Comparison of ENCODE assay signal across 34 cellular contexts in genomic region chr5:170131235-170131634, GRCh38. TPM values are rescaled to one million over a fixed set of nuclear protein-coding genes. Genes with fewer than 3 reads are reported as not detected.
"Had no signal": no experiment of that assay in that cellular context is flagged by ENCODE, and none has a peak within 500 bp of the region (broad histone marks: within the 10 kb centered on the region; RNA-seq: fewer than 3 reads in every experiment).

No MANE protein-coding gene starts in this region.

- DNase-seq: activated B cell treated with CpG ODN at 0.5 μM for 24 hours; activated CD4-positive, alpha-beta memory T cell treated with anti-CD3 and anti-CD28 coated beads, Interleukin-2, amount 10 ng/mL, durations not matched to agents 7 days and 5 days; activated CD4-positive, alpha-beta T cell treated with anti-CD3 and anti-CD28 coated beads for 4 hours; activated CD4-positive, alpha-beta T cell treated with anti-CD3 and anti-CD28 coated beads, Interleukin-2, amount 50 U/mL, for 1 hour; activated CD4-positive, CD25-positive, alpha-beta regulatory T cell treated with anti-CD3 and anti-CD28 coated beads, Interleukin-2, amount 50 U/mL, for 72 hours; activated effector memory CD4-positive, alpha-beta T cell treated with Interleukin-2 at 50 U/mL for 16 hours; activated naive CD4-positive, alpha-beta T cell treated with anti-CD3 and anti-CD28 coated beads, Interleukin-2, amount 10 ng/mL, durations not matched to agents 7 days and 5 days; activated naive CD8-positive, alpha-beta T cell treated with anti-CD3 and anti-CD28 coated beads for 36 hours; activated T-cell treated with anti-CD3 and anti-CD28 coated beads, Interleukin-2, amount 50 U/mL, for 48 hours; amniotic stem cell; aorta; brain microvascular endothelial cell; MM.1S; MV-4-11; NCI-H1092; NCI-H1436 treated with DMSO at 0.1 percent for 48 hours; NCI-H1694 treated with DMSO at 0.1 percent for 48 hours; NCI-H2029; NCI-H345; NCI-H524 treated with DMSO at 0.1 percent for 48 hours; SIG-M5; T-helper 1 cell; T-helper 2 cell; T-helper 9 cell had no signal

- H3K36me3 ChIP-seq: brain microvascular endothelial cell, cardiac muscle cell had no signal

- H3K4me1 Mint-ChIP-seq: activated B cell treated with CpG ODN at 0.5 μM for 24 hours; activated CD4-positive, alpha-beta memory T cell treated with anti-CD3 and anti-CD28 coated beads, Interleukin-2, amount 10 ng/mL, durations not matched to agents 7 days and 5 days; activated naive CD4-positive, alpha-beta T cell treated with anti-CD3 and anti-CD28 coated beads, Interleukin-2, amount 10 ng/mL, durations not matched to agents 7 days and 5 days; activated naive CD8-positive, alpha-beta T cell treated with anti-CD3 and anti-CD28 coated beads for 36 hours had no signal

- H3K9me3 Mint-ChIP-seq: activated CD4-positive, alpha-beta memory T cell treated with anti-CD3 and anti-CD28 coated beads, Interleukin-2, amount 10 ng/mL, durations not matched to agents 7 days and 5 days; activated naive CD4-positive, alpha-beta T cell treated with anti-CD3 and anti-CD28 coated beads, Interleukin-2, amount 10 ng/mL, durations not matched to agents 7 days and 5 days had no signal

- H3K4me3 ChIP-seq: cardiac muscle cell had no signal

- H3K9ac ChIP-seq: KMS-11 had no signal

- H3K4me3 Mint-ChIP-seq: activated B cell treated with CpG ODN at 0.5 μM for 24 hours; activated CD4-positive, alpha-beta memory T cell treated with anti-CD3 and anti-CD28 coated beads, Interleukin-2, amount 10 ng/mL, durations not matched to agents 7 days and 5 days; activated naive CD4-positive, alpha-beta T cell treated with anti-CD3 and anti-CD28 coated beads, Interleukin-2, amount 10 ng/mL, durations not matched to agents 7 days and 5 days; activated naive CD8-positive, alpha-beta T cell treated with anti-CD3 and anti-CD28 coated beads for 36 hours had no signal

- ATAC-seq: Right ventricle myocardium inferior, SK-N-SH treated with all-trans-retinoic acid at 6 μM for 48 hours had no signal

- H3K27ac ChIP-seq: brain microvascular endothelial cell, cardiac muscle cell, KMS-11, RWPE1, VCaP had no signal

- H3K27me3 ChIP-seq: brain microvascular endothelial cell, cardiac muscle cell had no signal

- H3K36me3 Mint-ChIP-seq: activated naive CD4-positive, alpha-beta T cell treated with anti-CD3 and anti-CD28 coated beads, Interleukin-2, amount 10 ng/mL, durations not matched to agents 7 days and 5 days had no signal

- H3K27ac Mint-ChIP-seq: activated B cell treated with CpG ODN at 0.5 μM for 24 hours; activated CD4-positive, alpha-beta memory T cell treated with anti-CD3 and anti-CD28 coated beads, Interleukin-2, amount 10 ng/mL, durations not matched to agents 7 days and 5 days; activated naive CD4-positive, alpha-beta T cell treated with anti-CD3 and anti-CD28 coated beads, Interleukin-2, amount 10 ng/mL, durations not matched to agents 7 days and 5 days; activated naive CD8-positive, alpha-beta T cell treated with anti-CD3 and anti-CD28 coated beads for 36 hours had no signal

RNA-seq across cellular contexts. Expression of gene FOXI1, which starts 25.5 kb away (rescaled TPM):
- total RNA-seq: activated B cell treated with CpG ODN at 0.5 μM for 24 hours; activated CD4-positive, alpha-beta memory T cell treated with anti-CD3 and anti-CD28 coated beads, Interleukin-2, amount 10 ng/mL, durations not matched to agents 7 days and 5 days; activated CD8-positive, alpha-beta memory T cell treated with anti-CD3 and anti-CD28 coated beads for 36 hours; activated naive CD8-positive, alpha-beta T cell treated with anti-CD3 and anti-CD28 coated beads for 36 hours; aorta; cardiac muscle cell; LHCN-M2; NCI-H460; Right ventricle myocardium inferior; SK-MEL-5 had no signal
- polyA plus RNA-seq: aorta, cardiac muscle cell had no signal
